31 cellular contexts compared by ENCODE assay signal in the genomic region with DNA sequence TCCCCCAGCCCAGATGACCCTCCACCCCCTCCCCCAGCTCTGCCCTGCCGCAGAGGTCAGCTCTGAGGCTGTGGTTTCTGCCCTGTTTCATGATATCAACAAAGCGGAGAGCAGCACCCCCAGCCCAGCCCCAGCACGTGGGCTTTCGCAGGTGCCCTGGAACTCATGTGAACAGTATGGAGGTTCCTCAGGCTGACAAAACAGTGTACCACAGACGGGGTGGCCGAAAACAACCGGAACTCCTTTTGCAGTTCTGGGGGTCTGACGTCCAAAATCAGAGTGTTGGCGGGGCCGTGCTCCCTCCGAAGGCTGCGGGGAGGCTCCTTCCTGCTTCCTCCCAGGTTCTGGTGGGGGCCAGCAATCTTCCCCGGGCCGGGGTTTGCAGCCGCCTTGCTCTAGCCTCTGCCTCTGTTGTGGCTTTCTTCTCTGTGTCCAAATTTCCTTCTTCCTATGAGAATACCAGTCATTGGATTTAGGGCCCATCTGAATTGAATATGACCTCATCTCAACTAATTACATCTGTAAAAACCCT. TPM values are rescaled to one million over a fixed set of nuclear protein-coding genes. Genes with fewer than 3 reads are reported as not detected.
"Had no signal": no experiment of that assay in that cellular context is flagged by ENCODE, and none has a peak within 500 bp of the region (broad histone marks: within the 10 kb centered on the region; RNA-seq: fewer than 3 reads in every experiment).

No MANE protein-coding gene starts in this region.

- H3K9me3 ChIP-seq: adrenal gland, MG63, Peyer's patch, SJSA1 had no signal

- H3K27me3 Mint-ChIP-seq: activated CD4-positive, alpha-beta T cell treated with anti-CD3 and anti-CD28 coated beads, Interleukin-2, amount 10 ng/mL, durations not matched to agents 24 days and 14 days had no signal

- ATAC-seq: activated T-cell treated with anti-CD3 and anti-CD28 coated beads, Interleukin-2, amount 50 U/mL, for 4 hours had no signal

- H3K36me3 Mint-ChIP-seq: activated CD4-positive, alpha-beta memory T cell treated with anti-CD3 and anti-CD28 coated beads for 36 hours; activated naive CD8-positive, alpha-beta T cell had no signal

- H3K36me3 ChIP-seq: adrenal gland, breast epithelium, MG63, Peyer's patch, SJSA1 had no signal

- H3K27ac ChIP-seq: adrenal gland, breast epithelium, Peyer's patch, RWPE1, SJSA1 had no signal

- H3K4me3 Mint-ChIP-seq: activated B cell treated with CpG ODN at 0.5 μM for 24 hours; activated CD4-positive, alpha-beta memory T cell treated with anti-CD3 and anti-CD28 coated beads for 36 hours; activated CD4-positive, alpha-beta T cell treated with anti-CD3 and anti-CD28 coated beads, Interleukin-2, amount 10 ng/mL, durations not matched to agents 24 days and 14 days; activated naive CD4-positive, alpha-beta T cell treated with anti-CD3 and anti-CD28 coated beads for 36 hours; activated naive CD8-positive, alpha-beta T cell; activated T-cell treated with anti-CD3 and anti-CD28 coated beads, Interleukin-2, amount 50 U/mL, for 4 hours; T-helper 1 cell treated with Interleukin-12 subunit alpha and Interleukin-12 subunit beta and Interleukin-4 antibody, amounts not matched to agents 30 μg/mL and 1 μg/mL, for 36 hours had no signal

- H3K27ac Mint-ChIP-seq: activated B cell treated with CpG ODN at 0.5 μM for 24 hours; activated CD4-positive, alpha-beta memory T cell treated with anti-CD3 and anti-CD28 coated beads for 36 hours; activated CD4-positive, alpha-beta T cell treated with anti-CD3 and anti-CD28 coated beads, Interleukin-2, amount 10 ng/mL, durations not matched to agents 24 days and 14 days; activated naive CD4-positive, alpha-beta T cell treated with anti-CD3 and anti-CD28 coated beads for 36 hours; activated naive CD8-positive, alpha-beta T cell; T-helper 1 cell treated with Interleukin-12 subunit alpha and Interleukin-12 subunit beta and Interleukin-4 antibody, amounts not matched to agents 30 μg/mL and 1 μg/mL, for 36 hours had no signal

- H3K27me3 ChIP-seq: adrenal gland, MG63, Peyer's patch, SJSA1 had no signal

- H3K9me3 Mint-ChIP-seq: activated CD4-positive, alpha-beta memory T cell treated with anti-CD3 and anti-CD28 coated beads for 36 hours; activated CD4-positive, alpha-beta T cell treated with anti-CD3 and anti-CD28 coated beads, Interleukin-2, amount 10 ng/mL, durations not matched to agents 24 days and 14 days; activated naive CD4-positive, alpha-beta T cell treated with anti-CD3 and anti-CD28 coated beads for 36 hours; activated T-cell treated with anti-CD3 and anti-CD28 coated beads, Interleukin-2, amount 50 U/mL, for 4 hours; T-helper 1 cell treated with Interleukin-12 subunit alpha and Interleukin-12 subunit beta and Interleukin-4 antibody, amounts not matched to agents 30 μg/mL and 1 μg/mL, for 36 hours had no signal

- H3K4me1 Mint-ChIP-seq: activated B cell treated with CpG ODN at 0.5 μM for 24 hours; activated CD4-positive, alpha-beta T cell treated with anti-CD3 and anti-CD28 coated beads, Interleukin-2, amount 10 ng/mL, durations not matched to agents 24 days and 14 days had no signal

- DNase-seq: activated B cell treated with CpG ODN at 0.5 μM for 24 hours; activated CD4-positive, alpha-beta memory T cell treated with anti-CD3 and anti-CD28 coated beads for 36 hours; activated CD4-positive, alpha-beta T cell treated with anti-CD3 and anti-CD28 coated beads for 1 hour; activated CD4-positive, alpha-beta T cell treated with anti-CD3 and anti-CD28 coated beads, Interleukin-2, amount 10 ng/mL, durations not matched to agents 24 days and 14 days; activated CD8-positive, alpha-beta memory T cell treated with anti-CD3 and anti-CD28 coated beads for 24 hours; activated effector memory CD4-positive, alpha-beta T cell treated with anti-CD3 and anti-CD28 coated beads, Interleukin-2, amount 50 U/mL, for 16 hours; activated naive CD4-positive, alpha-beta T cell treated with anti-CD3 and anti-CD28 coated beads for 36 hours; activated T-cell treated with anti-CD3 and anti-CD28 coated beads, Interleukin-2, amount 50 U/mL, for 4 hours; adrenal gland; anterior cingulate cortex; central memory CD4-positive, alpha-beta T cell; MG63; MV-4-11; NCI-H1092 treated with DMSO at 0.1 percent for 48 hours; NCI-H1417 treated with DMSO at 0.1 percent for 48 hours; NCI-H1694; NCI-H2029; NCI-H2107; NCI-H2171 treated with DMSO at 0.1 percent for 48 hours; NCI-H226; NCI-H526; NCI-H82; NK-92 treated with Interleukin-12 subunit alpha and Interleukin-12 subunit beta, amount 100 ng/mL, for 24 hours; Peyer's patch; SHP77 had no signal

- H3K4me3 ChIP-seq: adrenal gland, breast epithelium, MG63, Peyer's patch, SJSA1 had no signal

- H3K4me1 ChIP-seq: adrenal gland, breast epithelium, Peyer's patch, SJSA1 had no signal

RNA-seq across cellular contexts. Expression of gene PSAPL1, which starts 7.9 kb away (rescaled TPM):
- total RNA-seq: activated B cell treated with CpG ODN at 0.5 μM for 24 hours; activated CD4-positive, alpha-beta memory T cell treated with anti-CD3 and anti-CD28 coated beads for 36 hours; activated CD4-positive, alpha-beta T cell treated with anti-CD3 and anti-CD28 coated beads, Interleukin-2, amount 10 ng/mL, durations not matched to agents 24 days and 14 days; activated naive CD4-positive, alpha-beta T cell treated with anti-CD3 and anti-CD28 coated beads for 36 hours; activated T-cell treated with anti-CD3 and anti-CD28 coated beads, Interleukin-2, amount 50 U/mL, for 4 hours; adrenal gland; NCI-H460; Peyer's patch; SJSA1 had no signal
